ENCODE assay signal across 14 cellular contexts in the genomic region with DNA sequence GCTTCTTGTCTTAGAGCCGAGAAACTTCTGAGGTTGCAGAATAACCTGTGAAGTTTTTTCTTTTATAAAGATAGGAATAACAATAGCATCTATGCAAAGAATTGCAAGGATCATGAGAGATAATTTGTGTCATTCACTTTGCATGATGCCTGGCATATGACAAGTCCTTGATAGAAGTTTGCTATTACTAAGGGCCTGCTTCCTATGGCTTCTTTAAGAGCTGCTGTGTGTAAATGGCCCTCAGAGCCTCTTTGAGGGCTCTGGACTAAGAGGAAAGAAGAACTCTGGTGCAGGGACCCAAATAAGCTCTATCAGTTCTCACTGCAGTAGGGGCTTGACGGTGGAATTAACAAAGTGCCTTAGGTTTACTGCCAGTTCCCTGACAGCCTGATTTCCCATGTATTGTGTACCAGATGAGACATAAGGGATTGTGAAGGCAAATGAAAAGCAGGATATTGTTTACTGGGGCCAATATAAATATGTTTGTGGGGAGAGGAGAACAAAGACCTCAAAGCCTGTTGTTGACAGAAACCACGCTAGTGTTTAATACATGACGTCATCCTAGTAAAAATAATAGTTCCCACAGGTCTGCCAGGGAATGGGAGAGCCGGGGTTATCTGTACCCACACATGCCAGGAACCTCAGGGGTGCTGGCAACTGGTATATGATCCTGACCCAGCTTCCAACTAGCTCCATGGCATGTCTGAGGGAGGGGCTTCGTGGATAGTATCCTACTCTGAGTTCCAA.
DNase-seq lines count a peak whose midpoint lies in the region; ATAC-seq, FAIRE-seq and TF ChIP-seq lines count a peak whose summit lies in the region.
"Had no signal": no experiment of that assay in that cellular context is flagged by ENCODE, and none has a peak within 500 bp of the region (broad histone marks: within the 10 kb centered on the region; RNA-seq: fewer than 3 reads in every experiment).

No MANE protein-coding gene starts in this region.

- intact Hi-C loops in mammary epithelial cell (cut with micrococcal nuclease), result no loop called here

- no peaks in the 10 kb centered on the region for H3K9me1 ChIP-seq in keratinocyte (ENCODE audit: control insufficient read depth, extremely low read depth, insufficient read depth, low read length)

- BruUV-seq in mammary epithelial cell (replicated peaks; lab: Mats Ljungman, UMichigan), result no TSS peak

- H3K36me3 Mint-ChIP-seq in T-cell, result no peaks in the 10 kb centered on the region

- H3K4me3 ChIP-seq in AG10803 (ENCODE audit: low read length) (no peak overlapping the region), MG63 (no peak overlapping the region), mammary epithelial cell (replicated peaks in 1 of 3; ENCODE audit: insufficient read depth in 1 of 3, low read depth in 2 of 3, low read length in 3 of 3) (no peak overlapping the region), keratinocyte (ENCODE audit: control insufficient read depth in 2 of 3, extremely low read depth in 1 of 3, insufficient read depth in 2 of 3, low read depth in 1 of 3, low read length in 3 of 3) (no peak overlapping the region)
- H3K4me3 ChIP-seq: mucosa of descending colon, spleen had no signal

- peak; percentile 20 for DNase-seq in AG10803 (ENCODE audit: low read depth)
- peak; percentile 76 for DNase-seq in MG63
- peak; percentile 86 for DNase-seq in mammary epithelial cell
- DNase-seq in keratinocyte (ENCODE audit: low read depth, low spot score), result no peak
- DNase-seq in pons (ENCODE audit: low spot score), result no peak
- no peak for DNase-seq in T-cell
- no peak for DNase-seq in activated CD4-positive, alpha-beta T cell treated with anti-CD3 and anti-CD28 coated beads, Interleukin-2, amount 50 U/mL, for 4 hours
- DNase-seq: cerebellar nuclear complex, mucosa of descending colon, MV-4-11, spleen, T-helper 9 cell had no signal

- H3K27ac Mint-ChIP-seq in T-cell, result no peak overlapping the region
- H3K27ac Mint-ChIP-seq: B cell had no signal

- H3K4me2 ChIP-seq in mammary epithelial cell (ENCODE audit: insufficient read depth, low read depth, low read length) (no peak overlapping the region), keratinocyte (ENCODE audit: control insufficient read depth, extremely low read depth, insufficient read depth, low read depth, low read length) (no peak overlapping the region)

- H3K9me3 ChIP-seq in MG63 (no peaks in the 10 kb centered on the region), mammary epithelial cell (replicated peaks; ENCODE audit: insufficient read depth, low read length) (no peaks in the 10 kb centered on the region), keratinocyte (ENCODE audit: control insufficient read depth, low read depth, low read length) (no peaks in the 10 kb centered on the region)
- H3K9me3 ChIP-seq: mucosa of descending colon, spleen had no signal

- H4K20me1 ChIP-seq in mammary epithelial cell (ENCODE audit: insufficient read depth, low read length), result no peaks in the 10 kb centered on the region
- no peaks in the 10 kb centered on the region for H4K20me1 ChIP-seq in keratinocyte (ENCODE audit: control insufficient read depth, extremely low read depth, insufficient read depth, low read length)

- TF ChIP-seq CTCF in AG10803 (conservative IDR thresholded peaks at IDR 0.05; ENCODE audit: low read length) (no peak), mammary epithelial cell (conservative IDR thresholded peaks at IDR 0.05 in 1 of 2, IDR thresholded peaks at IDR 0.05 in 1 of 2; ENCODE audit: extremely low read depth in 1 of 2, insufficient read depth in 1 of 2, low read depth in 1 of 2, low read length in 2 of 2) (no peak), keratinocyte (optimal IDR thresholded peaks at IDR 0.05 in 1 of 3, IDR thresholded peaks at IDR 0.05 in 1 of 3, conservative IDR thresholded peaks at IDR 0.05 in 1 of 3; ENCODE audit: extremely low read depth in 1 of 3, insufficient read depth in 2 of 3, low read length in 3 of 3) (no peak)

- dilution Hi-C loops in mammary epithelial cell (cut with HindIII; ENCODE audit: low sequenced_read_pairs) (no loop called here), keratinocyte (cut with MboI; ENCODE audit: extremely low pct_ligation_motif_present, low sequenced_read_pairs) (no loop called here)

- no peaks in the 10 kb centered on the region for H3K9me3 Mint-ChIP-seq in T-cell

- H3K4me1 ChIP-seq in mammary epithelial cell (ENCODE audit: insufficient read depth, low read length) (peaks cover 47% of the 10 kb centered on the region), keratinocyte (ENCODE audit: control insufficient read depth, extremely low read depth, insufficient read depth, low read length) (peaks cover 31% of the 10 kb centered on the region)

- no peaks in the 10 kb centered on the region for H3K36me3 ChIP-seq in MG63
- no peaks in the 10 kb centered on the region for H3K36me3 ChIP-seq in mammary epithelial cell (ENCODE audit: insufficient read depth, low read length)
- H3K36me3 ChIP-seq in keratinocyte (ENCODE audit: control insufficient read depth in 2 of 2, extremely low read depth in 1 of 2, insufficient read depth in 2 of 2, low read length in 2 of 2), result no peaks in the 10 kb centered on the region
- H3K36me3 ChIP-seq: spleen had no signal

- FAIRE-seq in keratinocyte (lab: Jason Lieb, UNC), result peak; percentile 9

- no peaks in the 10 kb centered on the region for H3K27me3 Mint-ChIP-seq in T-cell

- H3K79me2 ChIP-seq in mammary epithelial cell (ENCODE audit: insufficient read depth, low read length), result no peaks in the 10 kb centered on the region
- no peaks in the 10 kb centered on the region for H3K79me2 ChIP-seq in keratinocyte (ENCODE audit: control insufficient read depth, insufficient read depth, low read length)

- POLR2A ChIA-PET in T-cell (lab: Charles Lee), result no interaction called here

- H3K27me3 ChIP-seq in MG63 (no peaks in the 10 kb centered on the region), mammary epithelial cell (ENCODE audit: insufficient read depth, low read length) (no peaks in the 10 kb centered on the region), keratinocyte (ENCODE audit: control insufficient read depth, extremely low read depth, insufficient read depth, low read length) (no peaks in the 10 kb centered on the region)
- H3K27me3 ChIP-seq: spleen had no signal

- H3K9ac ChIP-seq in mammary epithelial cell (ENCODE audit: insufficient read depth, low read length) (peak overlapping the region; percentile 10), keratinocyte (ENCODE audit: control insufficient read depth, extremely low read depth, insufficient read depth, low read length) (no peak overlapping the region)

- H3K4me3 Mint-ChIP-seq in T-cell, result no peak overlapping the region
- H3K4me3 Mint-ChIP-seq: B cell had no signal

- H2AFZ ChIP-seq in mammary epithelial cell (ENCODE audit: low read depth, low read length), result no peak overlapping the region
- H2AFZ ChIP-seq in keratinocyte (ENCODE audit: control insufficient read depth, low read length), result no peak overlapping the region

- CTCF ChIA-PET in mammary epithelial cell (lab: Charles Lee; ENCODE audit: low non-redundant PET), result no interaction called here
- CTCF ChIA-PET in T-cell (lab: Charles Lee), result no interaction called here

- in situ Hi-C loops in mammary epithelial cell (cut with MboI; ENCODE audit: low sequenced_read_pairs in 2 of 2), result no loop called here

- H3K4me1 Mint-ChIP-seq in T-cell, result peaks cover 0 to 3% (median 0%) of the 10 kb centered on the region in 3 donors
- H3K4me1 Mint-ChIP-seq: B cell had no signal

- H3K27ac ChIP-seq in mammary epithelial cell (ENCODE audit: insufficient read depth, low read depth, low read length), result peak overlapping the region; percentile 42
- no peak overlapping the region for H3K27ac ChIP-seq in keratinocyte (ENCODE audit: control insufficient read depth, insufficient read depth, low read length)
- H3K27ac ChIP-seq: spleen had no signal

- WGBS in mammary epithelial cell (ENCODE audit: low coverage, missing lambda C conversion rate), result 60% methylated on average over 6 of the region's 6 CpGs

- no peak for ATAC-seq in T-cell (replicated peaks in 1 of 4)
- no peak for ATAC-seq in HG02840 (IDR thresholded peaks at IDR 0.05; ENCODE audit: low FRiP score, unreplicated experiment)
- ATAC-seq: mucosa of descending colon had no signal

Comparison
In these comparisons a context has a peak if more than half of its experiments do, and no peak if none do; other contexts are left out.
1. DNase-seq: peak in AG10803 (single experiment), MG63 (single experiment) and mammary epithelial cell (single experiment); none in keratinocyte (single experiment), pons (single experiment), T-cell (0 of 34) and activated CD4-positive, alpha-beta T cell treated with anti-CD3 and anti-CD28 coated beads, Interleukin-2, amount 50 U/mL, for 4 hours (0 of 2).